ENCODE assay signal across 12 cellular contexts in genomic region chr7:158325530-158326381, GRCh38.
DNase-seq lines count a peak whose midpoint lies in the region; ATAC-seq, FAIRE-seq and TF ChIP-seq lines count a peak whose summit lies in the region.
"Had no signal": no experiment of that assay in that cellular context is flagged by ENCODE, and none has a peak within 500 bp of the region (broad histone marks: within the 10 kb centered on the region; RNA-seq: fewer than 3 reads in every experiment).

No MANE protein-coding gene starts in this region.

- no peak for FAIRE-seq in astrocyte (lab: Jason Lieb, UNC)
- FAIRE-seq: frontal cortex had no signal

- H4K20me1 ChIP-seq in astrocyte (ENCODE audit: insufficient read depth, low read length): no peaks in the 10 kb centered on the region
- H4K20me1 ChIP-seq: BLaER1 treated with 17β-estradiol and CSF1 and Interleukin-3, amounts not matched to agents 10 nM and 100 nM had no signal

- intact Hi-C loops in right lobe of liver (cut with DNase I): no loop called here

- peak overlapping the region; percentile 15 for H3K4me2 ChIP-seq in astrocyte (ENCODE audit: low read length)
- H3K4me2 ChIP-seq: BLaER1 treated with 17β-estradiol and CSF1 and Interleukin-3, amounts not matched to agents 10 nM and 100 nM had no signal

- no peaks in the 10 kb centered on the region for H3K27me3 ChIP-seq in astrocyte (ENCODE audit: insufficient read depth, low read length)
- H3K27me3 ChIP-seq in right lobe of liver: no peaks in the 10 kb centered on the region
- H3K27me3 ChIP-seq: BLaER1 treated with 17β-estradiol and CSF1 and Interleukin-3, amounts not matched to agents 10 nM and 100 nM had no signal

- peak overlapping the region; percentile 26 for H2AFZ ChIP-seq in astrocyte (ENCODE audit: low read depth, low read length)

- no peak overlapping the region for H3K27ac Mint-ChIP-seq in astrocyte (ENCODE audit: unreplicated experiment)
- H3K27ac Mint-ChIP-seq: T-cell had no signal

- no peak for TF ChIP-seq POLR2A in right lobe of liver (IDR thresholded peaks at IDR 0.05)

- H3K9ac ChIP-seq in astrocyte (ENCODE audit: low read length): no peak overlapping the region
- H3K9ac ChIP-seq: BLaER1 treated with 17β-estradiol and CSF1 and Interleukin-3, amounts not matched to agents 10 nM and 100 nM had no signal

- H3K79me2 ChIP-seq in astrocyte (ENCODE audit: insufficient read depth, low read length): no peaks in the 10 kb centered on the region

- TF ChIP-seq CTCF in astrocyte (IDR thresholded peaks at IDR 0.05; ENCODE audit: insufficient read depth, low read depth, low read length) (peak; percentile 24), right lobe of liver (IDR thresholded peaks at IDR 0.05) (peak; percentile 38 to 50 (median 46))

- H3K36me3 ChIP-seq in astrocyte (ENCODE audit: insufficient read depth, low read length) (no peaks in the 10 kb centered on the region), right lobe of liver (no peaks in the 10 kb centered on the region)
- H3K36me3 ChIP-seq: BLaER1 treated with 17β-estradiol and CSF1 and Interleukin-3, amounts not matched to agents 10 nM and 100 nM had no signal

- WGBS in right lobe of liver (ENCODE audit: insufficient coverage, low coverage, low lambda C conversion rate, missing lambda C conversion rate): 68% methylated on average over 14 of the region's 27 CpGs

- DNase-seq in COLO668 (lab: John Stamatoyannopoulos, UW; ENCODE audit: unreplicated experiment): peak; percentile 91
- peak; percentile 94 for DNase-seq in NCI-H146 treated with DMSO at 0.1 percent for 48 hours (lab: John Stamatoyannopoulos, UW; ENCODE audit: unreplicated experiment)
- DNase-seq in astrocyte (ENCODE audit: low read depth): peak; percentile 11
- peak in 1 of 3 donors; percentile 58 for DNase-seq in right lobe of liver
- no peak for DNase-seq in KG1 (lab: John Stamatoyannopoulos, UW)
- DNase-seq in activated effector memory CD4-positive, alpha-beta T cell treated with anti-CD3 and anti-CD28 coated beads, Interleukin-2, amount 50 U/mL, for 16 hours: no peak
- DNase-seq in putamen (ENCODE audit: low spot score): no peak
- DNase-seq in 8988T: no peak
- DNase-seq: T-cell had no signal

- no peaks in the 10 kb centered on the region for H3K36me3 Mint-ChIP-seq in astrocyte (ENCODE audit: low read depth, unreplicated experiment)
- H3K36me3 Mint-ChIP-seq: T-cell had no signal

- peaks cover 23% of the 10 kb centered on the region for H3K9me3 Mint-ChIP-seq in astrocyte (ENCODE audit: unreplicated experiment)

- no peaks in the 10 kb centered on the region for H3K4me1 ChIP-seq in astrocyte (ENCODE audit: insufficient read depth, low read length)
- no peaks in the 10 kb centered on the region for H3K4me1 ChIP-seq in right lobe of liver

- no peaks in the 10 kb centered on the region for H3K27me3 Mint-ChIP-seq in astrocyte (ENCODE audit: low read depth, unreplicated experiment)

- no peaks in the 10 kb centered on the region for H3K4me1 Mint-ChIP-seq in astrocyte (ENCODE audit: low read depth, unreplicated experiment)
- H3K4me1 Mint-ChIP-seq: T-cell had no signal

- H3K9me3 ChIP-seq in astrocyte (ENCODE audit: insufficient read depth, low read depth, low read length) (peaks cover 15% of the 10 kb centered on the region), right lobe of liver (no peaks in the 10 kb centered on the region)

- no peak overlapping the region for H3K4me3 Mint-ChIP-seq in astrocyte (ENCODE audit: unreplicated experiment)
- H3K4me3 Mint-ChIP-seq: T-cell had no signal

- ATAC-seq in right lobe of liver: peak; percentile 70 to 79 (median 75)
- ATAC-seq: T-cell had no signal

- H3K4me3 ChIP-seq in astrocyte (ENCODE audit: insufficient read depth, low read depth, low read length): no peak overlapping the region
- no peak overlapping the region for H3K4me3 ChIP-seq in right lobe of liver
- H3K4me3 ChIP-seq: BLaER1 treated with 17β-estradiol and CSF1 and Interleukin-3, amounts not matched to agents 10 nM and 100 nM had no signal

- H3K27ac ChIP-seq in astrocyte (ENCODE audit: low read depth, low read length) (no peak overlapping the region), right lobe of liver (no peak overlapping the region)
- H3K27ac ChIP-seq: BLaER1 treated with 17β-estradiol and CSF1 and Interleukin-3, amounts not matched to agents 10 nM and 100 nM; HL-60 had no signal

Comparison
In these comparisons a context has a peak if more than half of its experiments do, and no peak if none do; other contexts are left out.
1. DNase-seq: peak in COLO668 (single experiment), NCI-H146 treated with DMSO at 0.1 percent for 48 hours (single experiment) and astrocyte (single experiment); none in KG1 (single experiment), activated effector memory CD4-positive, alpha-beta T cell treated with anti-CD3 and anti-CD28 coated beads, Interleukin-2, amount 50 U/mL, for 16 hours (single experiment), putamen (single experiment) and 8988T (single experiment).